ENCODE assay signal across 20 cellular contexts in genomic region chr1:168319691-168320090, GRCh38. TPM values are rescaled to one million over a fixed set of nuclear protein-coding genes. Genes with fewer than 3 reads are reported as not detected.
A peak's percentile ranks its signal among the peaks of the same experiment; 100 is the strongest.
DNase-seq lines count a peak whose midpoint lies in the region; ATAC-seq, FAIRE-seq and TF ChIP-seq lines count a peak whose summit lies in the region.
"Had no signal": no experiment of that assay in that cellular context is flagged by ENCODE, and none has a peak within 500 bp of the region (broad histone marks: within the 10 kb centered on the region; RNA-seq: fewer than 3 reads in every experiment).

No MANE protein-coding gene starts in this region.

- H3K27me3 ChIP-seq in NT2/D1 (ENCODE audit: insufficient read depth, insufficient read length) (no peaks in the 10 kb centered on the region), endothelial cell of umbilical vein (ENCODE audit: control insufficient read depth in 2 of 2, insufficient read depth in 2 of 2, low read length in 2 of 2) (no peaks in the 10 kb centered on the region), mesendoderm (ENCODE audit: insufficient read depth, low read length, poor library complexity) (no peaks in the 10 kb centered on the region)

- no peak overlapping the region for H3K56ac ChIP-seq in mesendoderm (ENCODE audit: low read length)

- no peak overlapping the region for H4K8ac ChIP-seq in mesendoderm (ENCODE audit: low read depth, low read length)

- no peak overlapping the region for H3K18ac ChIP-seq in mesendoderm (ENCODE audit: low read length)

- no peak for ATAC-seq in GM18502 (IDR thresholded peaks at IDR 0.05; ENCODE audit: poor library complexity, unreplicated experiment)
- ATAC-seq: A549, Panc1 had no signal

- FAIRE-seq in endothelial cell of umbilical vein (lab: Jason Lieb, UNC), result peak; percentile 92
- FAIRE-seq: A549 had no signal

- H2AK5ac ChIP-seq in mesendoderm (ENCODE audit: low read length), result no peak overlapping the region

- DNase-seq in Calu3 (no peak), NT2/D1 (ENCODE audit: low read depth, low spot score) (peak; percentile 20), endothelial cell of umbilical vein (ENCODE audit: low read depth, low spot score) (peak; percentile 55), mesendoderm (peak; percentile 87), pons (ENCODE audit: low spot score) (no peak), SIG-M5 treated with dmso at 0.1 percent for 504 hours (lab: John Stamatoyannopoulos, UW; ENCODE audit: unreplicated experiment) (no peak), substantia nigra (lab: John Stamatoyannopoulos, UW) (no peak)
- DNase-seq: DMS153, EL, NCI-H146, NCI-H2081 treated with DMSO at 0.1 percent for 48 hours, NCI-H446, NCI-H748 treated with DMSO at 0.1 percent for 48 hours, Right ventricle myocardium superior had no signal

- BruUV-seq in Calu3 (replicated peaks; lab: Mats Ljungman, UMichigan), result no TSS peak
- BruUV-seq in endothelial cell of umbilical vein (replicated peaks; lab: Mats Ljungman, UMichigan), result no TSS peak

- H3K79me1 ChIP-seq in mesendoderm (ENCODE audit: low read length), result no peaks in the 10 kb centered on the region

- POLR2A ChIA-PET in endothelial cell of umbilical vein (lab: Charles Lee), result no interaction called here

- H3K27ac ChIP-seq in endothelial cell of umbilical vein (ENCODE audit: insufficient read depth, low read depth, low read length) (peak overlapping the region; percentile 37), mesendoderm (ENCODE audit: low read depth, low read length) (no peak overlapping the region), substantia nigra (ENCODE audit: low read depth, low read length, poor library complexity, severe bottlenecking) (no peak overlapping the region)
- H3K27ac ChIP-seq: C4-2B had no signal

- H2BK5ac ChIP-seq in mesendoderm (ENCODE audit: low read length), result no peak overlapping the region

- no peaks in the 10 kb centered on the region for H3K9me1 ChIP-seq in endothelial cell of umbilical vein (replicated peaks; ENCODE audit: control insufficient read depth, extremely low read depth, insufficient read depth, low read length)

- no peak overlapping the region for H3K23ac ChIP-seq in mesendoderm (ENCODE audit: low read length)

- H3K4me1 Mint-ChIP-seq in Calu3 (ENCODE audit: low read depth, unreplicated experiment), result peaks cover 31% of the 10 kb centered on the region
- H3K4me1 Mint-ChIP-seq: IgD-negative memory B cell had no signal

- no peak overlapping the region for H3K4ac ChIP-seq in mesendoderm (ENCODE audit: low read depth, low read length)

- H3K79me2 ChIP-seq in endothelial cell of umbilical vein (ENCODE audit: control insufficient read depth, insufficient read depth, low read length), result no peaks in the 10 kb centered on the region
- H3K79me2 ChIP-seq in mesendoderm (ENCODE audit: control insufficient read depth, insufficient read depth, low read length), result no peaks in the 10 kb centered on the region

- peak overlapping the region; percentile 19 for H3K27ac Mint-ChIP-seq in Calu3 (ENCODE audit: unreplicated experiment)

- H3K4me1 ChIP-seq in NT2/D1 (ENCODE audit: insufficient read depth, insufficient read length) (no peaks in the 10 kb centered on the region), endothelial cell of umbilical vein (ENCODE audit: control insufficient read depth, extremely low read depth, insufficient read depth, low read length) (peaks cover 18% of the 10 kb centered on the region), mesendoderm (ENCODE audit: control insufficient read depth, low read depth, low read length) (peaks cover 4% of the 10 kb centered on the region)
- H3K4me1 ChIP-seq: HAP-1 had no signal

- dilution Hi-C loops in endothelial cell of umbilical vein (cut with MboI; ENCODE audit: extremely low pct_ligation_motif_present, low sequenced_read_pairs), result no loop called here

- H3K9ac ChIP-seq in NT2/D1 (ENCODE audit: insufficient read length, low read depth), result no peak overlapping the region
- no peak overlapping the region for H3K9ac ChIP-seq in endothelial cell of umbilical vein (replicated peaks; ENCODE audit: extremely low read depth, insufficient read depth, low read length)
- no peak overlapping the region for H3K9ac ChIP-seq in mesendoderm (ENCODE audit: low read length)

- TF ChIP-seq CTCF in Calu3 (IDR thresholded peaks at IDR 0.05; ENCODE audit: unreplicated experiment) (no peak), endothelial cell of umbilical vein (IDR thresholded peaks at IDR 0.05; ENCODE audit: extremely low read depth in 1 of 2, insufficient read depth in 1 of 2, low read depth in 1 of 2, low read length in 2 of 2) (no peak)

- peak overlapping the region; percentile 78 for H2AFZ ChIP-seq in endothelial cell of umbilical vein (ENCODE audit: low read depth, low read length)

- H2BK15ac ChIP-seq in mesendoderm (replicated peaks; ENCODE audit: low read depth), result no peak overlapping the region

- intact Hi-C loops in Calu3 (cut with micrococcal nuclease; ENCODE audit: unreplicated experiment) (loop anchor here (5.0 kb wide), 1 partner anchor 227 kb away; no protein-coding TSS in a partner anchor), endothelial cell of umbilical vein (cut with micrococcal nuclease) (loop anchor here (1.0 to 2.0 kb wide), 3 partner anchors 33 to 93 kb away; partner anchors contain the start of gene SFT2D2)

- H3K36me3 ChIP-seq in NT2/D1 (ENCODE audit: insufficient read depth, insufficient read length, low read length) (no peaks in the 10 kb centered on the region), endothelial cell of umbilical vein (ENCODE audit: control insufficient read depth in 2 of 2, extremely low read depth in 1 of 2, insufficient read depth in 2 of 2, low read length in 2 of 2) (no peaks in the 10 kb centered on the region), mesendoderm (ENCODE audit: control insufficient read depth, insufficient read depth, low read length) (no peaks in the 10 kb centered on the region)
- H3K36me3 ChIP-seq: HAP-1 had no signal

- no peak for TF ChIP-seq POLR2A in endothelial cell of umbilical vein (IDR thresholded peaks at IDR 0.05; ENCODE audit: low read depth, low read length)

- no peaks in the 10 kb centered on the region for H3K36me3 Mint-ChIP-seq in Calu3 (ENCODE audit: insufficient read depth, unreplicated experiment)

- no peak overlapping the region for H4K5ac ChIP-seq in mesendoderm (ENCODE audit: low read length)

- H3K9me3 ChIP-seq in NT2/D1 (ENCODE audit: insufficient read depth, low read length) (peaks cover 1% of the 10 kb centered on the region), endothelial cell of umbilical vein (replicated peaks; ENCODE audit: control insufficient read depth, insufficient read depth, low read length) (no peaks in the 10 kb centered on the region)
- H3K9me3 ChIP-seq: HAP-1 had no signal

- H3K9me3 Mint-ChIP-seq in Calu3 (ENCODE audit: low read depth, unreplicated experiment), result peaks cover under 1% of the 10 kb centered on the region

- no peak overlapping the region for H3K4me3 ChIP-seq in NT2/D1 (ENCODE audit: insufficient read length, low read depth)
- H3K4me3 ChIP-seq in endothelial cell of umbilical vein (replicated peaks in 1 of 3; ENCODE audit: insufficient read depth in 1 of 3, low read depth in 1 of 3, low read length in 3 of 3), result no peak overlapping the region
- no peak overlapping the region for H3K4me3 ChIP-seq in mesendoderm (ENCODE audit: low read length)
- H3K4me3 ChIP-seq: A549, HAP-1 had no signal

- WGBS in mesendoderm (ENCODE audit: extremely low coverage, insufficient coverage, low lambda C conversion rate), result no CpG with 5 or more reads among the region's 8 CpGs

- H2BK120ac ChIP-seq in mesendoderm (ENCODE audit: low read depth, low read length), result no peak overlapping the region

- CTCF ChIA-PET in Calu3 (lab: Charles Lee), result no interaction called here
- CTCF ChIA-PET in endothelial cell of umbilical vein (lab: Charles Lee), result interaction anchor here (0.9 to 1.5 kb wide), 5 partner anchors 23 to 94 kb away, joined by 3 to 19 read pairs (median 5); partner anchors contain the start of gene SFT2D2

- no peaks in the 10 kb centered on the region for H4K20me1 ChIP-seq in endothelial cell of umbilical vein (replicated peaks; ENCODE audit: control insufficient read depth, extremely low read depth, insufficient read depth, low read length)

- H3K27me3 Mint-ChIP-seq in Calu3 (ENCODE audit: unreplicated experiment), result no peaks in the 10 kb centered on the region
- H3K27me3 Mint-ChIP-seq: IgD-negative memory B cell had no signal

- H3K4me3 Mint-ChIP-seq in Calu3 (ENCODE audit: low read depth, unreplicated experiment), result no peak overlapping the region
- H3K4me3 Mint-ChIP-seq: IgD-negative memory B cell had no signal

- H3K4me2 ChIP-seq in endothelial cell of umbilical vein (ENCODE audit: insufficient read depth, low read length) (peak overlapping the region; percentile 27), mesendoderm (ENCODE audit: low read length) (no peak overlapping the region)
- H3K4me2 ChIP-seq: A549 had no signal

TF ChIP-seq in endothelial cell of umbilical vein, 7 proteins besides CTCF, POLR2A, EP300 and RAD21:
- TF ChIP-seq GATA2 (IDR thresholded peaks at IDR 0.05; ENCODE audit: insufficient read depth, insufficient read length, low read depth, low read length), result peak; percentile 13
- TF ChIP-seq JUN (IDR thresholded peaks at IDR 0.05; ENCODE audit: borderline replicate concordance, insufficient read depth, insufficient read length, low read depth), result peak; percentile 15
- TF ChIP-seq MYC (IDR thresholded peaks at IDR 0.05; ENCODE audit: low read depth, low read length), result no peak
- TF ChIP-seq POLR2AphosphoS5 (IDR thresholded peaks at IDR 0.05; ENCODE audit: insufficient read depth, low read depth, low read length), result no peak
- no peak for TF ChIP-seq MAX (IDR thresholded peaks at IDR 0.05; ENCODE audit: insufficient read depth, insufficient read length)
- no peak for TF ChIP-seq EZH2 (IDR thresholded peaks at IDR 0.05; ENCODE audit: borderline replicate concordance, low read depth, low read length, severe bottlenecking)
- TF ChIP-seq FOS (IDR thresholded peaks at IDR 0.05; ENCODE audit: borderline replicate concordance, insufficient read depth, low read length), result no peak

RNA-seq across cellular contexts. Expression of gene TBX19, which starts 39.0 kb away (rescaled TPM):
- total RNA-seq in Calu3 (2022) (3.3 and 3.5 TPM in 2 replicates), endothelial cell of umbilical vein (1.6 and 2.3 TPM in 2 replicates)
- polyA plus RNA-seq in endothelial cell of umbilical vein, result 2.8 and 3.0 TPM in 2 replicates
- polyA plus RNA-seq in endothelial cell of umbilical vein (2011; cell fraction: cytosol; rRNA removed), result 1.4 TPM in 2 replicates
- 8.1 and 8.2 TPM in 2 replicates for polyA plus RNA-seq in endothelial cell of umbilical vein (2011; cell fraction: nucleus; rRNA removed)
- polyA plus RNA-seq in endothelial cell of umbilical vein (2012), result 0.82 and 1.4 TPM in 2 replicates
- polyA minus RNA-seq in endothelial cell of umbilical vein, result 2.9 and 3.3 TPM in 2 replicates
- not detected for polyA minus RNA-seq in endothelial cell of umbilical vein (2011; cell fraction: cytosol; rRNA and poly(A)+ RNA removed)
- polyA minus RNA-seq in endothelial cell of umbilical vein (2011; cell fraction: nucleus; rRNA and poly(A)+ RNA removed), result 3.6 and 3.7 TPM in 2 replicates
- 0.35 TPM for polyA plus RNA-seq in mesendoderm (2013, experiment 1 of 2)
- polyA plus RNA-seq in mesendoderm (2013, experiment 2 of 2), result 0.34 TPM

Comparison
In these comparisons a context has a peak if more than half of its experiments do, and no peak if none do; other contexts are left out.
1. DNase-seq: peak in NT2/D1 (single experiment), endothelial cell of umbilical vein (single experiment) and mesendoderm (single experiment); none in Calu3 (single experiment), pons (single experiment), SIG-M5 treated with dmso at 0.1 percent for 504 hours (single experiment) and substantia nigra (0 of 49).